1 cellular context compared by ENCODE assay signal in genomic region chr9:132126837-132127236, GRCh38.
TF ChIP-seq lines count a peak whose summit lies in the region.

No MANE protein-coding gene starts in this region.

TF ChIP-seq in GM23338, 12 proteins besides CTCF, POLR2A, EP300 and RAD21 (continued from another document):
- TF ChIP-seq REST (IDR thresholded peaks at IDR 0.05; ENCODE audit: unreplicated experiment), result no peak
